Comparison of ENCODE assay signal across 15 cellular contexts in the genomic region with DNA sequence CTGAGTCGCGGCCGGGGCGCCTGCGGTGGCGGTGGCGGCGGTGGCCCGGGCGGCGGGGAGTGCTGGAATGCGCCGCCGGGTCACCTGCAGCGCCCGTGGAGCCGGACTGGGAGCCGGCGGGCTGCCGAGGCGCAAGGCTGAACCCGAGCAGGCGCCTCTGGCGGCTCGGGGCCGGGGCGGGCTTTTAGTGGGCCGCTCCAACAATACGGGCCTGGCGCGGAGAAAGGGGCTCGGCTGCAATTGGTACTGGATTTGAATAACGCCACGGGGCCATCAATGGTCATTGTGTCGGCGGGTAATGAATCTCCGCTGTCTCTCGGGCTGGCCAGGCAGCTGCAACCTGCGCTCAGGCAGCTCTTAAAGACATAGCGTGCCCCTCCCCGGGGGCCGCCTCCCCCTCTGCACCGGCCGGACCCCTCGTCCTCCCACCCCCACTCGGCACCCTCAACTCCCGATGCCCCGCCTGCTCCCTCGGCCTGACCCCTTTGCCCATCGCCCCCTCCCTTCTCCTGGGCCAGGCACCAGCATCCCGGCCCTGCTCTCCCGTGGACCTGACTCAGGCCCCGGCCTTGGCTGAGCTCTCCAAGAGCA. TPM values are rescaled to one million over a fixed set of nuclear protein-coding genes. Genes with fewer than 3 reads are reported as not detected.
DNase-seq lines count a peak whose midpoint lies in the region; ATAC-seq and TF ChIP-seq lines count a peak whose summit lies in the region.
"Had no signal": no experiment of that assay in that cellular context is flagged by ENCODE, and none has a peak within 500 bp of the region (broad histone marks: within the 10 kb centered on the region; RNA-seq: fewer than 3 reads in every experiment).

No MANE protein-coding gene starts in this region.

- peaks cover under 1 to 43% of the 10 kb centered on the region in 2 experiments for H3K36me3 ChIP-seq in SK-N-SH (replicated peaks in 1 of 2; ENCODE audit: control insufficient read depth in 1 of 2, insufficient read depth in 2 of 2, low read length in 1 of 2)

- DNase-seq in SK-N-SH (peak; percentile 33), head of caudate nucleus (peak; percentile 67 to 97 (median 90)), mesothelial cell of epicardium (ENCODE audit: low spot score in 2 of 2, unreplicated experiment in 2 of 2) (peak in 1 of 2 experiments; percentile 55), substantia nigra (lab: John Stamatoyannopoulos, UW) (peak; percentile 52 to 95 (median 85)), HEK293T (ENCODE audit: extremely low spot score) (no peak)
- DNase-seq: amniotic stem cell, DND-41, immature natural killer cell had no signal

- peaks cover 4% of the 10 kb centered on the region for H3F3A ChIP-seq in SK-N-SH (replicated peaks; ENCODE audit: insufficient read depth)

- H3K4me1 ChIP-seq in SK-N-SH (ENCODE audit: control insufficient read depth in 1 of 2, insufficient read depth in 2 of 2, low read depth in 1 of 2, low read length in 1 of 2): no peaks in the 10 kb centered on the region

- no peaks in the 10 kb centered on the region; the same call in 1 of the 2 replicates for H3K27me3 ChIP-seq in SK-N-SH (ENCODE audit: insufficient read depth)

- H3K79me2 ChIP-seq in SK-N-SH (ENCODE audit: insufficient read depth): no peaks in the 10 kb centered on the region

- H3K9me3 Mint-ChIP-seq in mesothelial cell of epicardium: no peaks in the 10 kb centered on the region
- H3K9me3 Mint-ChIP-seq: activated T-helper 17 cell treated with anti-CD3 and anti-CD28 coated beads, Interleukin-2, amount 50 U/mL, for 72 hours had no signal

- WGBS in SK-N-SH (ENCODE audit: low lambda C conversion rate): 95% methylated on average over 43 of the region's 53 CpGs

- H3K27ac Mint-ChIP-seq in mesothelial cell of epicardium: no peak overlapping the region
- H3K27ac Mint-ChIP-seq: activated T-helper 17 cell treated with anti-CD3 and anti-CD28 coated beads, Interleukin-2, amount 50 U/mL, for 72 hours; CD14-positive monocyte; immature natural killer cell had no signal

- no peak overlapping the region for H3K27ac ChIP-seq in SK-N-SH (ENCODE audit: low read depth in 2 of 2, low read length in 1 of 2)
- peak overlapping the region; percentile 100 for H3K27ac ChIP-seq in substantia nigra (ENCODE audit: low read depth, low read length, poor library complexity, severe bottlenecking)
- H3K27ac ChIP-seq: 22Rv1, SJSA1 had no signal

- no peak overlapping the region for H3K4me2 ChIP-seq in SK-N-SH

- POLR2A ChIA-PET in SK-N-SH (lab: Yijun Ruan, JAX) (interaction anchor here (0.6 kb wide), 1 partner anchor 81 kb away, joined by 4 read pairs; no protein-coding TSS in a partner anchor), HEK293T (lab: Yijun Ruan, JAX) (no interaction called here)

- intact Hi-C loops in head of caudate nucleus (cut with DNase I): no loop called here

- TF ChIP-seq EP300 in SK-N-SH (IDR thresholded peaks at IDR 0.05; ENCODE audit: borderline replicate concordance in 1 of 2, low read depth in 1 of 2, low read length in 1 of 2): no peak

- no peaks in the 10 kb centered on the region for H3K9me3 ChIP-seq in SK-N-SH
- H3K9me3 ChIP-seq: SJSA1 had no signal

- no peak overlapping the region for H3K9ac ChIP-seq in SK-N-SH

- peak overlapping the region; percentile 42 for H3K4me3 Mint-ChIP-seq in mesothelial cell of epicardium
- H3K4me3 Mint-ChIP-seq: activated T-helper 17 cell treated with anti-CD3 and anti-CD28 coated beads, Interleukin-2, amount 50 U/mL, for 72 hours; CD14-positive monocyte; immature natural killer cell had no signal

- H2AFZ ChIP-seq in SK-N-SH (ENCODE audit: low read depth): no peak overlapping the region

- H3K4me1 Mint-ChIP-seq in mesothelial cell of epicardium: peaks cover 16% of the 10 kb centered on the region
- H3K4me1 Mint-ChIP-seq: activated T-helper 17 cell treated with anti-CD3 and anti-CD28 coated beads, Interleukin-2, amount 50 U/mL, for 72 hours; immature natural killer cell had no signal

- CTCF ChIA-PET in SK-N-SH (lab: Yijun Ruan, JAX) (interaction anchor here (0.9 to 1.2 kb wide), 4 partner anchors 12 to 46 kb away, joined by 3 to 5 read pairs (median 4); no protein-coding TSS in a partner anchor), HEK293T (lab: Yijun Ruan, JAX) (no interaction called here)

- no peaks in the 10 kb centered on the region for H4K20me1 ChIP-seq in SK-N-SH (ENCODE audit: insufficient read depth)

- no peaks in the 10 kb centered on the region for H3K9me2 ChIP-seq in SK-N-SH

- peaks cover 80% of the 10 kb centered on the region for H3K27me3 Mint-ChIP-seq in mesothelial cell of epicardium (ENCODE audit: low read depth)
- H3K27me3 Mint-ChIP-seq: activated T-helper 17 cell treated with anti-CD3 and anti-CD28 coated beads, Interleukin-2, amount 50 U/mL, for 72 hours had no signal

- no peak for ATAC-seq in SK-N-SH treated with all-trans-retinoic acid at 6 μM for 48 hours
- ATAC-seq in HG02763 (IDR thresholded peaks at IDR 0.05; ENCODE audit: unreplicated experiment): no peak
- ATAC-seq in HG03159 (IDR thresholded peaks at IDR 0.05; ENCODE audit: unreplicated experiment): no peak
- ATAC-seq: activated T-helper 17 cell treated with anti-CD3 and anti-CD28 coated beads, Interleukin-2, amount 50 U/mL, for 72 hours had no signal

- H3K4me3 ChIP-seq in SK-N-SH (ENCODE audit: low read depth in 2 of 2, low read length in 1 of 2): no peak overlapping the region
- H3K4me3 ChIP-seq: SJSA1 had no signal

- peaks cover 13% of the 10 kb centered on the region for H3K36me3 Mint-ChIP-seq in mesothelial cell of epicardium

- no peak for TF ChIP-seq CTCF in SK-N-SH (IDR thresholded peaks at IDR 0.05)
- no peak for TF ChIP-seq CTCF in mesothelial cell of epicardium (IDR thresholded peaks at IDR 0.05; ENCODE audit: unreplicated experiment)

- no peak for TF ChIP-seq RAD21 in SK-N-SH (IDR thresholded peaks at IDR 0.05; ENCODE audit: low read length)

TF ChIP-seq in SK-N-SH, 30 proteins besides CTCF, POLR2A, EP300 and RAD21 (continues in another document):
- TF ChIP-seq YY1 (IDR thresholded peaks at IDR 0.05; ENCODE audit: low read depth): no peak
- no peak for TF ChIP-seq NRF1 (IDR thresholded peaks at IDR 0.05; ENCODE audit: low read depth, low read length)
- TF ChIP-seq MXI1 (IDR thresholded peaks at IDR 0.05; ENCODE audit: low read depth, low read length): no peak

TF ChIP-seq in SK-N-SH treated with all-trans-retinoic acid at 6 μM for 48 hours, 23 proteins besides CTCF, POLR2A, EP300 and RAD21 (continues in another document):
- TF ChIP-seq GLIS3 (CRISPR knock-in tag; IDR thresholded peaks at IDR 0.05) (no peak), CREB5 (CRISPR knock-in tag; IDR thresholded peaks at IDR 0.05; ENCODE audit: low read depth) (no peak), RARB (CRISPR knock-in tag; IDR thresholded peaks at IDR 0.05) (no peak), ZC3H10 (CRISPR knock-in tag; IDR thresholded peaks at IDR 0.05) (no peak)

TF ChIP-seq in HEK293T, 16 proteins besides CTCF, POLR2A, EP300 and RAD21:
- TF ChIP-seq LEF1 (IDR thresholded peaks at IDR 0.05; ENCODE audit: borderline replicate concordance) (no peak), NFRKB (IDR thresholded peaks at IDR 0.05) (no peak), ELF4 (IDR thresholded peaks at IDR 0.05) (no peak)

RNA-seq across cellular contexts. Expression of gene URM1, which starts 22.1 kb away (rescaled TPM):
- 58.9 and 61.5 TPM in 2 replicates for polyA plus RNA-seq in SK-N-SH (2012; rRNA removed)
- 45.3 and 50.0 TPM in 2 replicates for polyA plus RNA-seq in SK-N-SH (2012; cell fraction: cytosol; rRNA removed)
- polyA plus RNA-seq in SK-N-SH (2012; cell fraction: nucleus; rRNA removed): 85.0 and 87.0 TPM in 2 replicates
- total RNA-seq in mesothelial cell of epicardium: 46.6 to 54.9 TPM (median 51.5 TPM) in 3 replicates

RNA-seq across cellular contexts. Expression of gene CERCAM, which starts 27.4 kb away (rescaled TPM):
- polyA plus RNA-seq in SK-N-SH (2012; rRNA removed): 128 and 131 TPM in 2 replicates
- 57.7 and 89.5 TPM in 2 replicates for polyA plus RNA-seq in SK-N-SH (2012; cell fraction: cytosol; rRNA removed)
- polyA plus RNA-seq in SK-N-SH (2012; cell fraction: nucleus; rRNA removed): 87.1 and 115 TPM in 2 replicates
- total RNA-seq in mesothelial cell of epicardium: 134 to 143 TPM (median 141 TPM) in 3 replicates

RNA-seq across cellular contexts. Expression of gene SLC27A4, which starts 52.9 kb away (rescaled TPM):
- 17.9 and 24.1 TPM in 2 replicates for polyA plus RNA-seq in SK-N-SH (2012; rRNA removed)
- polyA plus RNA-seq in SK-N-SH (2012; cell fraction: cytosol; rRNA removed): 10.2 and 15.9 TPM in 2 replicates
- 31.8 and 41.7 TPM in 2 replicates for polyA plus RNA-seq in SK-N-SH (2012; cell fraction: nucleus; rRNA removed)
- 18.5 to 19.9 TPM (median 19.0 TPM) in 3 replicates for total RNA-seq in mesothelial cell of epicardium
